ENCODE assay signal across 8 cellular contexts in genomic region chr7:151275813-151276577, GRCh38. TPM values are rescaled to one million over a fixed set of nuclear protein-coding genes. Genes with fewer than 3 reads are reported as not detected.
A peak's percentile ranks its signal among the peaks of the same experiment; 100 is the strongest.
DNase-seq lines count a peak whose midpoint lies in the region; ATAC-seq, FAIRE-seq and TF ChIP-seq lines count a peak whose summit lies in the region.

No MANE protein-coding gene starts in this region.

- H3K27me3 ChIP-seq in mucosa of rectum (ENCODE audit: control insufficient read depth in 2 of 2, insufficient read depth in 2 of 2, low read length in 2 of 2): peaks cover 5 to 10% of the 10 kb centered on the region in 2 donors
- H3K27me3 ChIP-seq in HepG2 (ENCODE audit: control insufficient read depth in 1 of 2, insufficient read depth in 2 of 2, low read length in 2 of 2): peaks cover 5 to 70% of the 10 kb centered on the region in 2 experiments

- POLR2A ChIA-PET in A549 (lab: Yijun Ruan, JAX): no interaction called here
- POLR2A ChIA-PET in HepG2 (lab: Yijun Ruan, JAX): no interaction called here

- no peak overlapping the region for H3K9ac ChIP-seq in mucosa of rectum (ENCODE audit: low read depth in 1 of 2, low read length in 2 of 2)
- H3K9ac ChIP-seq in HepG2 (ENCODE audit: insufficient read depth, low read depth, low read length): no peak overlapping the region

- H3K9me3 ChIP-seq in A549 (no peaks in the 10 kb centered on the region), mucosa of rectum (ENCODE audit: control insufficient read depth in 2 of 2, low read length in 2 of 2) (no peaks in the 10 kb centered on the region), HepG2 (ENCODE audit: low read length) (no peaks in the 10 kb centered on the region)

- TF ChIP-seq CTCF in A549 (IDR thresholded peaks at IDR 0.05): no peak
- TF ChIP-seq CTCF in HepG2 (CRISPR knock-in tag; IDR thresholded peaks at IDR 0.05): no peak

- WGBS in A549 (ENCODE audit: missing lambda C conversion rate): 40% methylated on average over 8 of the region's 10 CpGs
- 9% methylated on average over 10 of the region's 10 CpGs for WGBS in HepG2 (ENCODE audit: low lambda C conversion rate)

- no peaks in the 10 kb centered on the region for H3K9me3 Mint-ChIP-seq in activated naive CD8-positive, alpha-beta T cell treated with anti-CD3 and anti-CD28 coated beads for 36 hours

- H3K4me2 ChIP-seq in A549 (peak overlapping the region; percentile 90), HepG2 (ENCODE audit: low read depth, low read length) (no peak overlapping the region)

- no peaks in the 10 kb centered on the region for H4K20me1 ChIP-seq in HepG2 (ENCODE audit: insufficient read depth, low read length)

- no peak overlapping the region for H2AFZ ChIP-seq in HepG2 (ENCODE audit: low read length)

- TF ChIP-seq RAD21 in A549 (conservative IDR thresholded peaks at IDR 0.05 in 1 of 2, IDR thresholded peaks at IDR 0.05 in 1 of 2) (no peak), HepG2 (CRISPR knock-in tag; IDR thresholded peaks at IDR 0.05) (no peak)

- intact Hi-C loops in HepG2 (cut with micrococcal nuclease; ENCODE audit: unreplicated experiment): no loop called here

- BruUV-seq in HepG2 (replicated peaks; lab: Mats Ljungman, UMichigan): no TSS peak

- H3K4me3 Mint-ChIP-seq in activated naive CD8-positive, alpha-beta T cell treated with anti-CD3 and anti-CD28 coated beads for 36 hours: peak overlapping the region; percentile 73

- H3K36me3 ChIP-seq in mucosa of rectum (ENCODE audit: control insufficient read depth in 2 of 2, insufficient read depth in 2 of 2, low read length in 2 of 2) (no peaks in the 10 kb centered on the region), HepG2 (replicated peaks in 1 of 2; ENCODE audit: control insufficient read depth in 1 of 2, insufficient read depth in 2 of 2, low read length in 2 of 2) (no peaks in the 10 kb centered on the region)

- TF ChIP-seq EP300 in A549 (IDR thresholded peaks at IDR 0.05) (no peak), HepG2 (IDR thresholded peaks at IDR 0.05; ENCODE audit: low read depth in 2 of 2, low read length in 2 of 2) (no peak), HepG2 (CRISPR knock-in tag; IDR thresholded peaks at IDR 0.05; ENCODE audit: borderline replicate concordance) (no peak)

- in situ Hi-C loops in G401 (cut with HindIII; ENCODE audit: low sequenced_read_pairs): no loop called here
- in situ Hi-C loops in HepG2 (cut with HindIII; ENCODE audit: extremely low pct_ligation_motif_present, low pct_unique_long_range_greater_than_20kb): no loop called here

- H3K4me3 ChIP-seq in A549: peak overlapping the region; percentile 79
- H3K4me3 ChIP-seq in mucosa of rectum (ENCODE audit: low read length in 2 of 2): peak overlapping the region; percentile 29 to 73
- no peak overlapping the region for H3K4me3 ChIP-seq in HepG2 (replicated peaks in 1 of 3; ENCODE audit: insufficient read depth in 1 of 3, low read depth in 2 of 3, low read length in 3 of 3)

- ATAC-seq in A549: peak in 1 of 2 experiments; percentile 6; a peak in 3 of 6 replicates
- no peak for ATAC-seq in HepG2
- ATAC-seq in HG03097 (IDR thresholded peaks at IDR 0.05; ENCODE audit: low FRiP score, unreplicated experiment): no peak
- ATAC-seq in HG02623 (IDR thresholded peaks at IDR 0.05; ENCODE audit: unreplicated experiment): no peak

- TF ChIP-seq POLR2A in A549 (IDR thresholded peaks at IDR 0.05; ENCODE audit: low read length) (no peak), HepG2 (IDR thresholded peaks at IDR 0.05; ENCODE audit: insufficient read depth in 1 of 2, low read depth in 2 of 2, low read length in 2 of 2) (no peak)

- FAIRE-seq in A549 (lab: Jason Lieb, UNC) (no peak), HepG2 (lab: Jason Lieb, UNC) (no peak)

- DNase-seq in A549 (ENCODE audit: low read depth in 1 of 2, low spot score in 1 of 2): no peak
- DNase-seq in G401 (ENCODE audit: low spot score): peak; percentile 94
- no peak for DNase-seq in activated naive CD8-positive, alpha-beta T cell treated with anti-CD3 and anti-CD28 coated beads for 36 hours
- no peak for DNase-seq in HepG2 (ENCODE audit: low spot score)
- DNase-seq in OCI-M2 (lab: John Stamatoyannopoulos, UW; ENCODE audit: unreplicated experiment): no peak

- no peaks in the 10 kb centered on the region for H3K79me2 ChIP-seq in HepG2 (ENCODE audit: insufficient read depth, low read length)

- no peaks in the 10 kb centered on the region for H3K27me3 Mint-ChIP-seq in activated naive CD8-positive, alpha-beta T cell treated with anti-CD3 and anti-CD28 coated beads for 36 hours

- H3K27ac ChIP-seq in A549 (peak overlapping the region; percentile 78 to 95; a peak in 5 of 6 replicates), mucosa of rectum (ENCODE audit: low read depth in 2 of 2, low read length in 2 of 2) (no peak overlapping the region), HepG2 (ENCODE audit: extremely low read length, insufficient read depth, low read length) (no peak overlapping the region)

- CTCF ChIA-PET in A549 (lab: Yijun Ruan, JAX) (no interaction called here), HepG2 (lab: Yijun Ruan, JAX; ENCODE audit: low intra/inter-chr PET ratio, low total read pairs) (no interaction called here)

- H3K36me3 Mint-ChIP-seq in activated naive CD8-positive, alpha-beta T cell treated with anti-CD3 and anti-CD28 coated beads for 36 hours: no peaks in the 10 kb centered on the region

- H3K4me1 Mint-ChIP-seq in activated naive CD8-positive, alpha-beta T cell treated with anti-CD3 and anti-CD28 coated beads for 36 hours: peaks cover 25% of the 10 kb centered on the region

- H3K4me1 ChIP-seq in A549: peaks cover 16% of the 10 kb centered on the region; the same call in 2 of the 3 replicates
- H3K4me1 ChIP-seq in mucosa of rectum (ENCODE audit: control insufficient read depth in 2 of 2, insufficient read depth in 2 of 2, low read length in 2 of 2): peaks cover 3 to 8% of the 10 kb centered on the region in 2 donors
- H3K4me1 ChIP-seq in HepG2 (ENCODE audit: insufficient read depth, low read length): peaks cover 18% of the 10 kb centered on the region

- H3K27ac Mint-ChIP-seq in activated naive CD8-positive, alpha-beta T cell treated with anti-CD3 and anti-CD28 coated beads for 36 hours: no peak overlapping the region

RNA-seq across cellular contexts. Expression of gene SMARCD3, which starts 27.5 kb away (rescaled TPM):
- polyA plus RNA-seq in A549 (2011; rRNA removed) (12.5 and 14.5 TPM in 2 replicates), A549 (2017; fragmentation: RNase III; extraction: RNeasy Plus Mini Kit Qiagen cat#74134 plus additional on column Dnase treatment) (10.6 to 11.9 TPM (median 11.6 TPM) in 3 replicates), HepG2 (2011; rRNA removed) (0.20 and 0.44 TPM in 2 replicates)
- polyA plus RNA-seq in A549 (2012; cell fraction: cytosol; rRNA removed): 10.9 and 14.3 TPM in 2 replicates
- polyA plus RNA-seq in A549 (2012; cell fraction: nucleus; rRNA removed): 48.7 and 61.4 TPM in 2 replicates
- 13.0 and 15.2 TPM in 2 replicates for polyA minus RNA-seq in A549 (2011; rRNA and poly(A)+ RNA removed)
- 65.7 and 68.2 TPM in 2 replicates for total RNA-seq in G401 (2014; rRNA removed; shearing (Covaris generic))
- 1 to 10 TPM; 4.1 to 4.3 TPM for total RNA-seq in activated naive CD8-positive, alpha-beta T cell treated with anti-CD3 and anti-CD28 coated beads for 36 hours
- total RNA-seq in HepG2 (2016; rRNA removed; fragmentation: Illumina TruSeq; extraction: Trizol): 0.53 and 0.62 TPM in 2 replicates
- total RNA-seq in HepG2 (2016; cell fraction: cytosol; rRNA removed; fragmentation: Illumina TruSeq; extraction: Trizol; ENCODE audit: low read depth): 0.79 and 1.2 TPM in 2 replicates
- total RNA-seq in HepG2 (2016; cell fraction: insoluble cytoplasmic fraction; rRNA removed; fragmentation: Illumina TruSeq; extraction: Trizol): 0.24 and 0.84 TPM in 2 replicates
- 0.86 and 1.2 TPM in 2 replicates for total RNA-seq in HepG2 (2016; cell fraction: membrane; rRNA removed; fragmentation: Illumina TruSeq; extraction: Trizol)
- total RNA-seq in HepG2 (2016; cell fraction: nucleus; rRNA removed; fragmentation: Illumina TruSeq; extraction: Trizol): 0.62 and 1.0 TPM in 2 replicates
- 0.08 and 0.09 TPM in 2 replicates for polyA plus RNA-seq in HepG2 (2011; cell fraction: cytosol; rRNA removed)
- 1.7 and 2.4 TPM in 2 replicates for polyA plus RNA-seq in HepG2 (2011; cell fraction: nucleus; rRNA removed)
- polyA plus RNA-seq in HepG2 (2012): 3.8 and 4.0 TPM in 2 replicates
- 0.55 and 0.76 TPM in 2 replicates for polyA plus RNA-seq in HepG2 (2016; cell fraction: cytosol; fragmentation: Illumina TruSeq; extraction: Trizol; ENCODE audit: low read depth)
- polyA plus RNA-seq in HepG2 (2016; cell fraction: insoluble cytoplasmic fraction; fragmentation: Illumina TruSeq; extraction: Trizol; ENCODE audit: low read depth): 0.35 and 0.52 TPM in 2 replicates
- polyA plus RNA-seq in HepG2 (2016; cell fraction: membrane; fragmentation: Illumina TruSeq; extraction: Trizol; ENCODE audit: low read depth): 0.62 and 0.80 TPM in 2 replicates
- 2.7 and 3.3 TPM in 2 replicates for polyA plus RNA-seq in HepG2 (2016; cell fraction: nucleus; fragmentation: Illumina TruSeq; extraction: Trizol; ENCODE audit: insufficient read depth, low read depth)
- polyA minus RNA-seq in HepG2 (2011; rRNA and poly(A)+ RNA removed; ENCODE audit: low replicate concordance): 0.38 and 3.6 TPM in 2 replicates
- 1.1 TPM in 1 of 2 replicates, not detected in the other for polyA minus RNA-seq in HepG2 (2011; cell fraction: cytosol; rRNA and poly(A)+ RNA removed)
- 0.25 and 0.64 TPM in 2 replicates for polyA minus RNA-seq in HepG2 (2011; cell fraction: nucleus; rRNA and poly(A)+ RNA removed)

RNA-seq across cellular contexts. Expression of gene CHPF2, which starts 43.7 kb away (rescaled TPM):
- 14.9 and 17.2 TPM in 2 replicates for polyA plus RNA-seq in A549 (2011; rRNA removed)
- polyA plus RNA-seq in A549 (2012; cell fraction: cytosol; rRNA removed): 22.6 and 34.6 TPM in 2 replicates
- polyA plus RNA-seq in A549 (2012; cell fraction: nucleus; rRNA removed): 62.9 and 75.7 TPM in 2 replicates
- polyA plus RNA-seq in A549 (2017; fragmentation: RNase III; extraction: RNeasy Plus Mini Kit Qiagen cat#74134 plus additional on column Dnase treatment): 24.7 to 29.6 TPM (median 28.0 TPM) in 3 replicates
- polyA minus RNA-seq in A549 (2011; rRNA and poly(A)+ RNA removed): 16.7 and 27.0 TPM in 2 replicates
- 22.3 and 31.1 TPM in 2 replicates for total RNA-seq in G401 (2014; rRNA removed; shearing (Covaris generic))
- total RNA-seq in activated naive CD8-positive, alpha-beta T cell treated with anti-CD3 and anti-CD28 coated beads for 36 hours: 10 to 100 TPM; 24.5 to 25.1 TPM
- total RNA-seq in HepG2 (2016; rRNA removed; fragmentation: Illumina TruSeq; extraction: Trizol): 10.2 and 21.5 TPM in 2 replicates
- 1.7 and 2.5 TPM in 2 replicates for total RNA-seq in HepG2 (2016; cell fraction: cytosol; rRNA removed; fragmentation: Illumina TruSeq; extraction: Trizol; ENCODE audit: low read depth)
- 9.4 and 21.0 TPM in 2 replicates for total RNA-seq in HepG2 (2016; cell fraction: insoluble cytoplasmic fraction; rRNA removed; fragmentation: Illumina TruSeq; extraction: Trizol)
- 5.8 and 7.3 TPM in 2 replicates for total RNA-seq in HepG2 (2016; cell fraction: membrane; rRNA removed; fragmentation: Illumina TruSeq; extraction: Trizol)
- total RNA-seq in HepG2 (2016; cell fraction: nucleus; rRNA removed; fragmentation: Illumina TruSeq; extraction: Trizol): 26.3 and 31.0 TPM in 2 replicates
- polyA plus RNA-seq in HepG2 (2011; rRNA removed): 15.4 and 22.5 TPM in 2 replicates
- 13.1 and 17.3 TPM in 2 replicates for polyA plus RNA-seq in HepG2 (2011; cell fraction: cytosol; rRNA removed)
- polyA plus RNA-seq in HepG2 (2011; cell fraction: nucleus; rRNA removed): 62.4 and 64.6 TPM in 2 replicates
- polyA plus RNA-seq in HepG2 (2012): 12.1 and 17.0 TPM in 2 replicates
- polyA plus RNA-seq in HepG2 (2016; cell fraction: cytosol; fragmentation: Illumina TruSeq; extraction: Trizol; ENCODE audit: low read depth): 1.1 and 1.3 TPM in 2 replicates
- polyA plus RNA-seq in HepG2 (2016; cell fraction: insoluble cytoplasmic fraction; fragmentation: Illumina TruSeq; extraction: Trizol; ENCODE audit: low read depth): 8.7 and 8.9 TPM in 2 replicates
- 3.0 and 4.1 TPM in 2 replicates for polyA plus RNA-seq in HepG2 (2016; cell fraction: membrane; fragmentation: Illumina TruSeq; extraction: Trizol; ENCODE audit: low read depth)
- polyA plus RNA-seq in HepG2 (2016; cell fraction: nucleus; fragmentation: Illumina TruSeq; extraction: Trizol; ENCODE audit: insufficient read depth, low read depth): 33.0 and 37.5 TPM in 2 replicates
- 28.1 and 43.5 TPM in 2 replicates for polyA minus RNA-seq in HepG2 (2011; rRNA and poly(A)+ RNA removed; ENCODE audit: low replicate concordance)
- polyA minus RNA-seq in HepG2 (2011; cell fraction: cytosol; rRNA and poly(A)+ RNA removed): 15.1 and 16.0 TPM in 2 replicates
- polyA minus RNA-seq in HepG2 (2011; cell fraction: nucleus; rRNA and poly(A)+ RNA removed): 30.7 and 33.6 TPM in 2 replicates

RNA-seq across cellular contexts. Expression of gene ABCF2, which starts 49.0 kb away (rescaled TPM):
- polyA plus RNA-seq in A549 (2011; rRNA removed): 47.8 and 53.8 TPM in 2 replicates
- 59.3 and 63.3 TPM in 2 replicates for polyA plus RNA-seq in A549 (2012; cell fraction: cytosol; rRNA removed)
- polyA plus RNA-seq in A549 (2012; cell fraction: nucleus; rRNA removed): 70.5 and 71.8 TPM in 2 replicates
- polyA plus RNA-seq in A549 (2017; fragmentation: RNase III; extraction: RNeasy Plus Mini Kit Qiagen cat#74134 plus additional on column Dnase treatment): 69.1 to 76.3 TPM (median 70.9 TPM) in 3 replicates
- 61.8 and 67.2 TPM in 2 replicates for polyA minus RNA-seq in A549 (2011; rRNA and poly(A)+ RNA removed)
- 63.0 and 99.0 TPM in 2 replicates for total RNA-seq in G401 (2014; rRNA removed; shearing (Covaris generic))
- 10 to 100 TPM; 85.2 to 87.5 TPM for total RNA-seq in activated naive CD8-positive, alpha-beta T cell treated with anti-CD3 and anti-CD28 coated beads for 36 hours
- total RNA-seq in HepG2 (2016; rRNA removed; fragmentation: Illumina TruSeq; extraction: Trizol): 42.5 and 43.0 TPM in 2 replicates
- 7.5 and 8.4 TPM in 2 replicates for total RNA-seq in HepG2 (2016; cell fraction: cytosol; rRNA removed; fragmentation: Illumina TruSeq; extraction: Trizol; ENCODE audit: low read depth)
- total RNA-seq in HepG2 (2016; cell fraction: insoluble cytoplasmic fraction; rRNA removed; fragmentation: Illumina TruSeq; extraction: Trizol): 41.2 and 42.3 TPM in 2 replicates
- 21.7 and 24.5 TPM in 2 replicates for total RNA-seq in HepG2 (2016; cell fraction: membrane; rRNA removed; fragmentation: Illumina TruSeq; extraction: Trizol)
- 22.4 and 24.6 TPM in 2 replicates for total RNA-seq in HepG2 (2016; cell fraction: nucleus; rRNA removed; fragmentation: Illumina TruSeq; extraction: Trizol)
- 16.3 and 18.5 TPM in 2 replicates for polyA plus RNA-seq in HepG2 (2011; rRNA removed)
- polyA plus RNA-seq in HepG2 (2011; cell fraction: cytosol; rRNA removed): 19.7 and 19.8 TPM in 2 replicates
- polyA plus RNA-seq in HepG2 (2011; cell fraction: nucleus; rRNA removed): 20.0 and 25.1 TPM in 2 replicates
- 12.8 and 19.4 TPM in 2 replicates for polyA plus RNA-seq in HepG2 (2012)
- 5.7 and 6.2 TPM in 2 replicates for polyA plus RNA-seq in HepG2 (2016; cell fraction: cytosol; fragmentation: Illumina TruSeq; extraction: Trizol; ENCODE audit: low read depth)
- polyA plus RNA-seq in HepG2 (2016; cell fraction: insoluble cytoplasmic fraction; fragmentation: Illumina TruSeq; extraction: Trizol; ENCODE audit: low read depth): 26.4 and 36.5 TPM in 2 replicates
- 12.8 and 14.1 TPM in 2 replicates for polyA plus RNA-seq in HepG2 (2016; cell fraction: membrane; fragmentation: Illumina TruSeq; extraction: Trizol; ENCODE audit: low read depth)
- 33.8 and 36.4 TPM in 2 replicates for polyA plus RNA-seq in HepG2 (2016; cell fraction: nucleus; fragmentation: Illumina TruSeq; extraction: Trizol; ENCODE audit: insufficient read depth, low read depth)
- polyA minus RNA-seq in HepG2 (2011; rRNA and poly(A)+ RNA removed; ENCODE audit: low replicate concordance): 23.8 and 78.9 TPM in 2 replicates
- polyA minus RNA-seq in HepG2 (2011; cell fraction: cytosol; rRNA and poly(A)+ RNA removed): 9.2 and 9.3 TPM in 2 replicates
- 13.9 and 19.9 TPM in 2 replicates for polyA minus RNA-seq in HepG2 (2011; cell fraction: nucleus; rRNA and poly(A)+ RNA removed)

Comparison
In these comparisons a context has a peak if more than half of its experiments do, and no peak if none do; other contexts are left out.
1. H3K27ac ChIP-seq: peak in A549 (2 of 2); none in mucosa of rectum (0 of 2) and HepG2 (single experiment).
2. H3K4me3 ChIP-seq: peak in A549 (single experiment) and mucosa of rectum (2 of 2); none in HepG2 (0 of 3).
3. RNA of gene SMARCD3, which starts 27.5 kb away (total RNA-seq): 65.7 to 68.2 TPM in G401; 4.1 to 4.3 TPM in activated naive CD8-positive, alpha-beta T cell treated with anti-CD3 and anti-CD28 coated beads for 36 hours and 0.24 to 1.2 TPM in HepG2; every median in the first group is over 10 times any median in the second.